8 cellular contexts compared by ENCODE assay signal in the genomic region with DNA sequence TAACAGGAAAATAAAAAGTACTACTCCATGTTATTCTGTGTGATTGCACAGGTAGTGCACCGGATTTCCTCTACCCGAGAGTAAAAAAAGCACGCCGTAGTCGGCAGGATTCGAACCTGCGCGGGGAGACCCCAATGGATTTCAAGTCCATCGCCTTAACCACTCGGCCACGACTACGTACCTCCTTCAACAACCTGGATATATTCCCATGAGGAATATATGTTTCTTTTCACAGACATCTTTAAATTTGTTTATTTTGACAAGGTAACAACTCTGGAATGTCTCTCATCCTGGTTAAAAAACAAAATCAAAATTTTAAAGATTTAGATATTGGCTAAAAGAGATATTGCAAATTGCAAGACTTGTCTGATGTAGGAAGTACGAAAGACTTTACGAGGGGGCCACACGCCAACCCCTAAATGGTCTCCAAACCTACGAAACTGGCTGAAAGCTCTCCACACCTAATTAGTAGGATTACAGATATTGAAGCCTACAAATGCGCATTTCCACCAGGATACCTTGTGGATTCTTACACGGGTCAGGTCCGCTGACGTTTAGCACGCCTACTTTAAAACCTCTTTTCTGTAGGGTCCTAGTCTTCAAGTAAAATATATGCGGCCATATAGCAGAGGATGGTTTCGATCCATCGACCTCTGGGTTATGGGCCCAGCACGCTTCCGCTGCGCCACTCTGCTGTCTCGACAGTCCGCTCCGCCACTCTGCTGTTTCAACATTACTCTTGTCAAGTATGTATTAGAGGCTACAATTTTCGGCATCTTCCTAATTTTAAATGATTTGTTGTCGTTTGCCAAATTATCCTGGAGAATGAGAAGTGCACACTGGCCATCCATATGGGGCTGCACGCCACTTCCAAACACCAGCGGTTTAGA. TPM values are rescaled to one million over a fixed set of nuclear protein-coding genes. Genes with fewer than 3 reads are reported as not detected.
DNase-seq lines count a peak whose midpoint lies in the region; ATAC-seq and TF ChIP-seq lines count a peak whose summit lies in the region.

No MANE protein-coding gene starts in this region.

- H3K4me3 ChIP-seq in MG63: peak overlapping the region; percentile 62
- H3K4me3 ChIP-seq in SK-N-MC: peak overlapping the region; percentile 85
- peak overlapping the region; percentile 27 for H3K4me3 ChIP-seq in ovary
- peak overlapping the region in 2 of 3 donors; percentile 20 to 26 for H3K4me3 ChIP-seq in thyroid gland (replicated peaks in 1 of 3)

- DNase-seq in Ammon's horn (ENCODE audit: low spot score) (peak; percentile 89), MG63 (peak; percentile 64), SK-N-MC (ENCODE audit: low read depth, low spot score) (peak; percentile 87), glomerular visceral epithelial cell (ENCODE audit: extremely low spot score) (peak; percentile 86), ovary (peak; percentile 79 to 87 (median 85)), thyroid gland (peak; percentile 70 to 79)
- DNase-seq in activated naive CD4-positive, alpha-beta T cell treated with anti-CD3 and anti-CD28 coated beads, Interleukin-2, amount 10 ng/mL, durations not matched to agents 7 days and 5 days: peak; percentile 81

- peak; percentile 35 for ATAC-seq in GM19467 (IDR thresholded peaks at IDR 0.05; ENCODE audit: unreplicated experiment)

- intact Hi-C loops in ovary (cut with DNase I): no loop called here
- intact Hi-C loops in thyroid gland (cut with DNase I): no loop called here

- H3K4me3 Mint-ChIP-seq in activated naive CD4-positive, alpha-beta T cell treated with anti-CD3 and anti-CD28 coated beads, Interleukin-2, amount 10 ng/mL, durations not matched to agents 7 days and 5 days: peak overlapping the region; percentile 83

- peak overlapping the region; percentile 90 for H3K27ac Mint-ChIP-seq in activated naive CD4-positive, alpha-beta T cell treated with anti-CD3 and anti-CD28 coated beads, Interleukin-2, amount 10 ng/mL, durations not matched to agents 7 days and 5 days

- CTCF ChIA-PET in activated naive CD4-positive, alpha-beta T cell treated with anti-CD3 and anti-CD28 coated beads, Interleukin-2, amount 10 ng/mL, durations not matched to agents 7 days and 5 days (lab: Charles Lee): no interaction called here

- H3K9me3 ChIP-seq in MG63 (no peaks in the 10 kb centered on the region), SK-N-MC (ENCODE audit: low read depth, low read length) (no peaks in the 10 kb centered on the region), ovary (no peaks in the 10 kb centered on the region), thyroid gland (no peaks in the 10 kb centered on the region)

- TF ChIP-seq CTCF in ovary (IDR thresholded peaks at IDR 0.05) (no peak), thyroid gland (IDR thresholded peaks at IDR 0.05) (no peak)

- H3K27me3 Mint-ChIP-seq in activated naive CD4-positive, alpha-beta T cell treated with anti-CD3 and anti-CD28 coated beads, Interleukin-2, amount 10 ng/mL, durations not matched to agents 7 days and 5 days: peaks cover 14% of the 10 kb centered on the region

- H3K36me3 ChIP-seq in MG63: no peaks in the 10 kb centered on the region
- no peaks in the 10 kb centered on the region for H3K36me3 ChIP-seq in SK-N-MC (ENCODE audit: insufficient read depth, low read length)
- H3K36me3 ChIP-seq in ovary: no peaks in the 10 kb centered on the region
- no peaks in the 10 kb centered on the region for H3K36me3 ChIP-seq in thyroid gland

- H3K27ac ChIP-seq in SK-N-MC: peak overlapping the region; percentile 83
- H3K27ac ChIP-seq in ovary: peak overlapping the region in 1 of 2 donors; percentile 31
- H3K27ac ChIP-seq in thyroid gland: peak overlapping the region in 2 of 3 donors; percentile 13 to 37

- 1% methylated on average over 34 of the region's 34 CpGs for WGBS in ovary, 3 donors
- 1 to 2% methylated on average over 34 of the region's 34 CpGs for WGBS in thyroid gland, 2 donors

- H3K4me1 ChIP-seq in ovary (ENCODE audit: insufficient read depth) (peaks cover 1% of the 10 kb centered on the region), thyroid gland (no peaks in the 10 kb centered on the region)

- H3K36me3 Mint-ChIP-seq in activated naive CD4-positive, alpha-beta T cell treated with anti-CD3 and anti-CD28 coated beads, Interleukin-2, amount 10 ng/mL, durations not matched to agents 7 days and 5 days: no peaks in the 10 kb centered on the region

- no peaks in the 10 kb centered on the region for H3K9me3 Mint-ChIP-seq in activated naive CD4-positive, alpha-beta T cell treated with anti-CD3 and anti-CD28 coated beads, Interleukin-2, amount 10 ng/mL, durations not matched to agents 7 days and 5 days

- no peaks in the 10 kb centered on the region for H3K27me3 ChIP-seq in MG63
- H3K27me3 ChIP-seq in ovary: no peaks in the 10 kb centered on the region
- H3K27me3 ChIP-seq in thyroid gland: no peaks in the 10 kb centered on the region

- H3K9ac ChIP-seq in SK-N-MC (ENCODE audit: insufficient read length): peak overlapping the region; percentile 77

- TF ChIP-seq EP300 in ovary (IDR thresholded peaks at IDR 0.05): no peak

- no peak for TF ChIP-seq POLR2A in ovary (IDR thresholded peaks at IDR 0.05)
- TF ChIP-seq POLR2A in thyroid gland (IDR thresholded peaks at IDR 0.05): no peak

- H3K4me1 Mint-ChIP-seq in activated naive CD4-positive, alpha-beta T cell treated with anti-CD3 and anti-CD28 coated beads, Interleukin-2, amount 10 ng/mL, durations not matched to agents 7 days and 5 days: peaks cover 47% of the 10 kb centered on the region

RNA-seq across cellular contexts. Expression of gene BTN3A2, which starts 52.3 kb away (rescaled TPM):
- 0.99 and 2.1 TPM in 2 replicates for total RNA-seq in MG63 (2014; rRNA removed; shearing (Covaris generic); ENCODE audit: low replicate concordance)
- total RNA-seq in ovary (10 to 100 TPM in 6 of 7 donors, 1 to 10 TPM in 1; 9.9 to 36.5 (median 16.5) TPM), thyroid gland (10 to 100 TPM in 3 of 4 donors, 1 to 10 TPM in 1; 9.7 to 25.0 (median 15.0) TPM)
- polyA plus RNA-seq in ovary: 10 to 100 TPM; 22.9 to 45.7 TPM

Comparison
In these comparisons a context has a peak if more than half of its experiments do, and no peak if none do; other contexts are left out.
1. H3K4me3 ChIP-seq: peak in every context shown above with its lines; median percentile 85 in SK-N-MC; 62 in MG63; 27 in ovary; 23 in thyroid gland.